Comparison of ENCODE assay signal across 23 cellular contexts in genomic region chr1:86089765-86090164, GRCh38.
A peak's percentile ranks its signal among the peaks of the same experiment; 100 is the strongest.
DNase-seq lines count a peak whose midpoint lies in the region; ATAC-seq, FAIRE-seq and TF ChIP-seq lines count a peak whose summit lies in the region.
"Had no signal": no experiment of that assay in that cellular context is flagged by ENCODE, and none has a peak within 500 bp of the region (broad histone marks: within the 10 kb centered on the region; RNA-seq: fewer than 3 reads in every experiment).

No MANE protein-coding gene starts in this region.

- H2BK120ac ChIP-seq in H9 (ENCODE audit: low read depth, low read length, poor library complexity, severe bottlenecking) (no peak overlapping the region), trophoblast cell (ENCODE audit: insufficient read depth, low read length, poor library complexity) (no peak overlapping the region)

- no peak overlapping the region for H2BK20ac ChIP-seq in H9 (ENCODE audit: low read depth, low read length, poor library complexity, severe bottlenecking)

- H3K27me3 Mint-ChIP-seq in H9 (ENCODE audit: low read depth) = no peaks in the 10 kb centered on the region
- H3K27me3 Mint-ChIP-seq: CD8-positive, alpha-beta memory T cell; T-helper 17 cell had no signal

- no peak overlapping the region for H4K12ac ChIP-seq in trophoblast cell (ENCODE audit: low read depth, low read length)

- H3K23ac ChIP-seq in H9 (ENCODE audit: insufficient read length, low read depth, low read length) = no peak overlapping the region
- no peak overlapping the region for H3K23ac ChIP-seq in trophoblast cell (ENCODE audit: low read length)

- no peaks in the 10 kb centered on the region for H3K23me2 ChIP-seq in H9 (ENCODE audit: insufficient read length, low read depth, low read length, poor library complexity, severe bottlenecking)

- no peak overlapping the region for H2BK12ac ChIP-seq in H9 (ENCODE audit: insufficient read length, low read depth, low read length)
- H2BK12ac ChIP-seq in trophoblast cell (ENCODE audit: low read length) = no peak overlapping the region

- no peak for TF ChIP-seq CTCF in H9 (conservative IDR thresholded peaks at IDR 0.05)
- no peak for TF ChIP-seq CTCF in LNCaP clone FGC (IDR thresholded peaks at IDR 0.05; ENCODE audit: control insufficient read depth, extremely low read depth, insufficient read depth)
- TF ChIP-seq CTCF in RWPE2 (IDR thresholded peaks at IDR 0.05; ENCODE audit: poor library complexity, severe bottlenecking) = no peak

- H3K4me3 ChIP-seq in LNCaP clone FGC (ENCODE audit: low read depth, low read length) (peak overlapping the region; percentile 21; the same call in 1 of the 2 replicates), RWPE2 (ENCODE audit: severe bottlenecking) (no peak overlapping the region), trophoblast cell (ENCODE audit: low read depth, low read length) (peak overlapping the region; percentile 66), small intestine (ENCODE audit: low read depth in 1 of 2, low read length in 2 of 2) (no peak overlapping the region)

- no CpG with 5 or more reads among the region's 16 CpGs for WGBS in H9 (ENCODE audit: extremely low coverage, insufficient read length, low lambda C conversion rate)
- no CpG with 5 or more reads among the region's 16 CpGs for WGBS in trophoblast cell (ENCODE audit: extremely low coverage, insufficient coverage, insufficient read length)
- 85 to 92% (median 87%) methylated on average over 16 of the region's 16 CpGs for WGBS in small intestine, 3 donors

- H3K79me2 ChIP-seq in H9 (ENCODE audit: insufficient read depth, low read length) (no peaks in the 10 kb centered on the region), trophoblast cell (ENCODE audit: control insufficient read depth, insufficient read depth, low read length, poor library complexity) (no peaks in the 10 kb centered on the region)

- H2BK5ac ChIP-seq in H9 (ENCODE audit: insufficient read length, low read length) (no peak overlapping the region), trophoblast cell (ENCODE audit: low read depth, low read length, poor library complexity) (no peak overlapping the region)

- H3K4me2 ChIP-seq in H9 (ENCODE audit: insufficient read depth, insufficient read length, low read length) (no peak overlapping the region), trophoblast cell (ENCODE audit: low read length) (no peak overlapping the region)

- H3K4ac ChIP-seq in H9 (ENCODE audit: low read depth, low read length) = no peak overlapping the region
- no peak overlapping the region for H3K4ac ChIP-seq in trophoblast cell (ENCODE audit: low read depth, low read length)

- no peaks in the 10 kb centered on the region for H3K4me1 ChIP-seq in H9 (ENCODE audit: insufficient read depth, low read length)
- no peaks in the 10 kb centered on the region for H3K4me1 ChIP-seq in RWPE2 (ENCODE audit: insufficient read depth, poor library complexity, severe bottlenecking)
- no peaks in the 10 kb centered on the region for H3K4me1 ChIP-seq in trophoblast cell (ENCODE audit: control insufficient read depth in 1 of 2, insufficient read depth in 2 of 2, low read length in 2 of 2)
- no peaks in the 10 kb centered on the region for H3K4me1 ChIP-seq in small intestine (ENCODE audit: control insufficient read depth in 2 of 2, insufficient read depth in 1 of 2, low read depth in 1 of 2, low read length in 1 of 2)

- ATAC-seq in RWPE2 (ENCODE audit: low read depth) (no peak), GM21515 (IDR thresholded peaks at IDR 0.05; ENCODE audit: unreplicated experiment) (no peak)
- ATAC-seq: T-helper 17 cell had no signal

- H3K36me3 Mint-ChIP-seq in H9 (ENCODE audit: insufficient read depth in 1 of 3, low read depth in 3 of 3) = no peaks in the 10 kb centered on the region
- H3K36me3 Mint-ChIP-seq: CD8-positive, alpha-beta memory T cell had no signal

- H3K4me1 Mint-ChIP-seq in H9 = no peaks in the 10 kb centered on the region
- H3K4me1 Mint-ChIP-seq: CD8-positive, alpha-beta memory T cell had no signal

- H3K14ac ChIP-seq in H9 (ENCODE audit: insufficient read depth, low read length) (no peak overlapping the region), trophoblast cell (ENCODE audit: low read length) (no peak overlapping the region)

- peak overlapping the region in 1 of 3 experiments; percentile 57; a peak in 1 of 7 replicates for H3K27ac Mint-ChIP-seq in H9
- H3K27ac Mint-ChIP-seq: CD8-positive, alpha-beta memory T cell; T-helper 17 cell had no signal

- H3K9ac ChIP-seq in H9 (ENCODE audit: extremely low read depth, insufficient read length, low read length) = no peak overlapping the region
- peak overlapping the region; percentile 78 for H3K9ac ChIP-seq in trophoblast cell (ENCODE audit: low read length)

- H3K79me1 ChIP-seq in H9 (ENCODE audit: insufficient read depth, low read depth, low read length, poor library complexity, severe bottlenecking) = no peaks in the 10 kb centered on the region
- no peaks in the 10 kb centered on the region for H3K79me1 ChIP-seq in trophoblast cell (ENCODE audit: low read length)

- no peak overlapping the region for H3K56ac ChIP-seq in H9 (ENCODE audit: insufficient read length, low read depth, low read length)

- no peak overlapping the region for H4K5ac ChIP-seq in H9 (ENCODE audit: insufficient read length, low read depth, low read length)

- H4K20me1 ChIP-seq in H9 (ENCODE audit: control insufficient read depth, insufficient read depth, insufficient read length) = no peaks in the 10 kb centered on the region

- H3K27ac ChIP-seq in H9 (ENCODE audit: insufficient read length, low read depth, low read length) = no peak overlapping the region
- no peak overlapping the region for H3K27ac ChIP-seq in RWPE2 (ENCODE audit: poor library complexity, severe bottlenecking)
- no peak overlapping the region for H3K27ac ChIP-seq in trophoblast cell (ENCODE audit: low read depth, low read length)
- H3K27ac ChIP-seq in small intestine (ENCODE audit: low read depth in 1 of 2, low read length in 1 of 2) = no peak overlapping the region
- H3K27ac ChIP-seq: HL-60 had no signal

- H3K27me3 ChIP-seq in H9 (ENCODE audit: insufficient read depth, low read length) (no peaks in the 10 kb centered on the region), RWPE2 (ENCODE audit: insufficient read depth, poor library complexity, severe bottlenecking) (no peaks in the 10 kb centered on the region), trophoblast cell (ENCODE audit: insufficient read depth, low read length) (no peaks in the 10 kb centered on the region), small intestine (ENCODE audit: control insufficient read depth in 2 of 2, insufficient read depth in 2 of 2, low read length in 2 of 2) (no peaks in the 10 kb centered on the region)

- DNase-seq in H9 = no peak
- no peak for DNase-seq in LNCaP clone FGC (ENCODE audit: low read depth)
- DNase-seq in RWPE2 (ENCODE audit: low spot score) = peak; percentile 17
- no peak for DNase-seq in trophoblast cell
- no peak for DNase-seq in small intestine
- no peak for DNase-seq in Ammon's horn (ENCODE audit: low spot score)
- DNase-seq: C1 segment of cervical spinal cord; Calu3; CD8-positive, alpha-beta memory T cell; GDM1; KG1; MV-4-11; NCI-H1694; NCI-H446; NCI-H526; NK-92 treated with Interleukin-12 subunit alpha and Interleukin-12 subunit beta, amount 100 ng/mL, for 24 hours; Right ventricle myocardium superior; SW 1271; T-helper 17 cell had no signal

- H3K36me3 ChIP-seq in RWPE2 (ENCODE audit: low read depth) (no peaks in the 10 kb centered on the region), trophoblast cell (ENCODE audit: control insufficient read depth in 1 of 2, insufficient read depth in 2 of 2, low read length in 2 of 2) (no peaks in the 10 kb centered on the region), small intestine (ENCODE audit: control insufficient read depth in 2 of 2, insufficient read depth in 2 of 2, low read length in 2 of 2) (no peaks in the 10 kb centered on the region)

- no peak overlapping the region for H2AFZ ChIP-seq in H9 (ENCODE audit: low read length)
- no peak overlapping the region for H2AFZ ChIP-seq in trophoblast cell (ENCODE audit: insufficient read depth, low read length, poor library complexity)

- H3K4me3 Mint-ChIP-seq in H9 = no peak overlapping the region
- H3K4me3 Mint-ChIP-seq: CD8-positive, alpha-beta memory T cell; T-helper 17 cell had no signal

- peak overlapping the region; percentile 9 for H4K8ac ChIP-seq in H9 (replicated peaks; ENCODE audit: insufficient read length, low read depth, low read length)
- no peak overlapping the region for H4K8ac ChIP-seq in trophoblast cell (ENCODE audit: low read depth, low read length)

- no peak overlapping the region for H2AK5ac ChIP-seq in H9 (ENCODE audit: insufficient read length, low read length)
- no peak overlapping the region for H2AK5ac ChIP-seq in trophoblast cell (ENCODE audit: low read length)

- no peak overlapping the region for H3K18ac ChIP-seq in H9 (ENCODE audit: insufficient read length, low read depth, low read length)
- H3K18ac ChIP-seq in trophoblast cell (ENCODE audit: low read length) = no peak overlapping the region

- no peak overlapping the region for H2BK15ac ChIP-seq in H9 (ENCODE audit: low read depth, low read length)

- H4K91ac ChIP-seq in H9 (ENCODE audit: insufficient read length, low read depth, low read length) (no peak overlapping the region), trophoblast cell (ENCODE audit: low read depth, low read length) (no peak overlapping the region)

- H3K9me3 ChIP-seq in H9 (ENCODE audit: control insufficient read depth, low read depth, low read length) (no peaks in the 10 kb centered on the region), RWPE2 (ENCODE audit: severe bottlenecking) (no peaks in the 10 kb centered on the region), trophoblast cell (ENCODE audit: insufficient read depth, low read depth, low read length) (peaks cover 2% of the 10 kb centered on the region), small intestine (ENCODE audit: control insufficient read depth, low read depth) (no peaks in the 10 kb centered on the region)

- no peak for FAIRE-seq in small intestine (lab: Jason Lieb, UNC)
- FAIRE-seq: GM18507, H1 had no signal

- H3T11ph ChIP-seq in H9 (ENCODE audit: low read length) = no peak overlapping the region

- no peaks in the 10 kb centered on the region; a peak in 1 of 5 replicates for H3K9me3 Mint-ChIP-seq in H9

Comparison
In these comparisons a context has a peak if more than half of its experiments do, and no peak if none do; other contexts are left out.
1. H3K4me3 ChIP-seq: peak in LNCaP clone FGC (single experiment) and trophoblast cell (single experiment); none in RWPE2 (single experiment) and small intestine (0 of 2).